22 cellular contexts compared by ENCODE assay signal in genomic region chr19:10532457-10532856, GRCh38.
"Had no signal": no experiment of that assay in that cellular context is flagged by ENCODE, and none has a peak within 500 bp of the region (broad histone marks: within the 10 kb centered on the region; RNA-seq: fewer than 3 reads in every experiment).

No MANE protein-coding gene starts in this region.

- H3K27ac ChIP-seq: body of pancreas had no signal

- H3K4me3 ChIP-seq: ascending aorta, body of pancreas had no signal

- H3K27me3 ChIP-seq: ascending aorta, body of pancreas had no signal

- H3K9me3 Mint-ChIP-seq: activated naive CD4-positive, alpha-beta T cell treated with anti-CD3 and anti-CD28 coated beads, Interleukin-2, amount 50 U/mL, for 72 hours; activated naive CD8-positive, alpha-beta T cell treated with anti-CD3 and anti-CD28 coated beads, Interleukin-2, amount 50 U/mL, for 24 hours had no signal

- H3K27ac Mint-ChIP-seq: activated CD8-positive, alpha-beta T cell treated with anti-CD3 and anti-CD28 coated beads for 36 hours; activated naive CD4-positive, alpha-beta T cell treated with anti-CD3 and anti-CD28 coated beads, Interleukin-2, amount 50 U/mL, for 72 hours; activated naive CD8-positive, alpha-beta T cell treated with anti-CD3 and anti-CD28 coated beads, Interleukin-2, amount 50 U/mL, for 24 hours; T-helper 1 cell treated with Interleukin-12 subunit alpha and Interleukin-12 subunit beta and Interleukin-4 antibody, amounts not matched to agents 30 μg/mL and 1 μg/mL, for 36 hours had no signal

- H3K4me3 Mint-ChIP-seq: activated CD8-positive, alpha-beta T cell treated with anti-CD3 and anti-CD28 coated beads for 36 hours; activated naive CD8-positive, alpha-beta T cell treated with anti-CD3 and anti-CD28 coated beads, Interleukin-2, amount 50 U/mL, for 24 hours; T-helper 1 cell treated with Interleukin-12 subunit alpha and Interleukin-12 subunit beta and Interleukin-4 antibody, amounts not matched to agents 30 μg/mL and 1 μg/mL, for 36 hours had no signal

- H3K4me1 Mint-ChIP-seq: activated naive CD8-positive, alpha-beta T cell treated with anti-CD3 and anti-CD28 coated beads, Interleukin-2, amount 50 U/mL, for 24 hours had no signal

- H3K9me3 ChIP-seq: ascending aorta, body of pancreas had no signal

- H3K4me1 ChIP-seq: ascending aorta, body of pancreas had no signal

- H3K36me3 ChIP-seq: ascending aorta had no signal

- H3K27me3 Mint-ChIP-seq: activated CD8-positive, alpha-beta T cell treated with anti-CD3 and anti-CD28 coated beads for 36 hours had no signal

- DNase-seq: activated CD4-positive, alpha-beta T cell treated with anti-CD3 and anti-CD28 coated beads for 4 hours; activated CD8-positive, alpha-beta memory T cell treated with anti-CD3 and anti-CD28 coated beads, Interleukin-2, amount 50 U/mL, for 48 hours; activated CD8-positive, alpha-beta T cell treated with anti-CD3 and anti-CD28 coated beads for 36 hours; activated effector memory CD4-positive, alpha-beta T cell treated with Interleukin-2 at 50 U/mL for 16 hours; activated naive CD4-positive, alpha-beta T cell treated with Interleukin-2 at 50 U/mL for 16 hours; activated naive CD8-positive, alpha-beta T cell treated with anti-CD3 and anti-CD28 coated beads, Interleukin-2, amount 50 U/mL, for 24 hours; activated T-cell treated with anti-CD3 and anti-CD28 coated beads, Interleukin-2, amount 50 U/mL, for 1 hour; amniotic stem cell; body of pancreas; central memory CD4-positive, alpha-beta T cell; NCI-H1105 treated with DMSO at 0.1 percent for 48 hours; NCI-H1436 treated with DMSO at 0.1 percent for 48 hours; NCI-H187; NCI-H2081; NCI-H510A treated with DMSO at 0.1 percent for 48 hours; NCI-H69; NK-92 treated with Interleukin-12 subunit alpha and Interleukin-12 subunit beta, amount 100 ng/mL, for 24 hours; PC-3; SHP77 treated with DMSO at 0.1 percent for 48 hours had no signal
